Comparison of ENCODE assay signal across 19 cellular contexts in the genomic region with DNA sequence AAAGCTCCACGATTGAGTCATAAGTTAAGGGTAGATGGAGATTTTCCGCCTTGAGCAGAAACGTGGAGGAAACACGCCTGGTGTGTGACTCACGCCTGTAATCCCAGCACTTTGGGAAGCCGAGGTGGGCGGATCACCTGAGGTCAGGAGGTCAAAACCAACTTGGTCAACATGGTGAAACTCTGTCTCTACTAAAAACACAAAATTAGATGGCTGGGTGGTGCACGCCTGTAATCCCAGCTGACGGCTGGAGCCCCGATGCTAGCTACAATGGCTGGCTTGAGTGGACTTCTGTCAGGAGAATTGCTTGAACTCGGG. TPM values are rescaled to one million over a fixed set of nuclear protein-coding genes. Genes with fewer than 3 reads are reported as not detected.
DNase-seq lines count a peak whose midpoint lies in the region; ATAC-seq and TF ChIP-seq lines count a peak whose summit lies in the region.
"Had no signal": no experiment of that assay in that cellular context is flagged by ENCODE, and none has a peak within 500 bp of the region (broad histone marks: within the 10 kb centered on the region; RNA-seq: fewer than 3 reads in every experiment).

No MANE protein-coding gene starts in this region.

- H3K9ac ChIP-seq in GM23248, result no peak overlapping the region

- H3K4me1 ChIP-seq in GM23248 (ENCODE audit: insufficient read depth), result no peaks in the 10 kb centered on the region
- H3K4me1 ChIP-seq: body of pancreas, thyroid gland had no signal

- H3F3A ChIP-seq in GM23248 (ENCODE audit: insufficient read depth), result no peaks in the 10 kb centered on the region

- no peaks in the 10 kb centered on the region for H3K4me1 Mint-ChIP-seq in endothelial cell (ENCODE audit: unreplicated experiment)

- H3K4me2 ChIP-seq in GM23248 (ENCODE audit: unreplicated experiment), result no peak overlapping the region

- DNase-seq in GM23248 (peak; percentile 41), M059J (ENCODE audit: low read depth) (peak; percentile 93), endothelial cell (ENCODE audit: low spot score) (no peak), non-pigmented ciliary epithelial cell (ENCODE audit: low read depth) (peak; percentile 32), C1 segment of cervical spinal cord (lab: John Stamatoyannopoulos, UW) (no peak), NCI-H524 (lab: John Stamatoyannopoulos, UW) (no peak), RPMI8226 (no peak)
- DNase-seq: activated CD4-positive, alpha-beta T cell treated with anti-CD3 and anti-CD28 coated beads for 1 hour; activated T-cell treated with anti-CD3 and anti-CD28 coated beads, Interleukin-2, amount 50 U/mL, for 4 hours; body of pancreas; CD8-positive, alpha-beta memory T cell; effector memory CD8-positive, alpha-beta T cell; hypothalamus; KG1; NCI-H2081; NK-92 treated with Interleukin-12 subunit alpha and Interleukin-12 subunit beta, amount 100 ng/mL, for 24 hours; thyroid gland had no signal

- 82 to 83% methylated on average over 11 of the region's 11 CpGs for WGBS in GM23248 (ENCODE audit: low coverage in 1 of 2, low lambda C conversion rate in 2 of 2, missing lambda C conversion rate in 2 of 2), 2 experiments

- in situ Hi-C loops in GM23248 (cut with MboI), result no loop called here

- no peaks in the 10 kb centered on the region for H4K20me1 ChIP-seq in GM23248 (ENCODE audit: insufficient read depth)

- no peak overlapping the region for H3K4me3 ChIP-seq in GM23248
- H3K4me3 ChIP-seq: body of pancreas, lung, thyroid gland had no signal

- no peak overlapping the region for H3K4me3 Mint-ChIP-seq in endothelial cell (ENCODE audit: unreplicated experiment)
- H3K4me3 Mint-ChIP-seq: activated T-cell treated with anti-CD3 and anti-CD28 coated beads, Interleukin-2, amount 50 U/mL, for 4 hours; CD8-positive, alpha-beta memory T cell; effector memory CD8-positive, alpha-beta T cell had no signal

- H3K36me3 ChIP-seq in GM23248 (ENCODE audit: low read depth), result no peaks in the 10 kb centered on the region

- no peaks in the 10 kb centered on the region for H3K9me3 Mint-ChIP-seq in endothelial cell (ENCODE audit: unreplicated experiment)
- H3K9me3 Mint-ChIP-seq: activated T-cell treated with anti-CD3 and anti-CD28 coated beads, Interleukin-2, amount 50 U/mL, for 4 hours; CD8-positive, alpha-beta memory T cell; effector memory CD8-positive, alpha-beta T cell had no signal

- no peak for TF ChIP-seq CTCF in endothelial cell (IDR thresholded peaks at IDR 0.05; ENCODE audit: unreplicated experiment)

- H3K27me3 Mint-ChIP-seq in endothelial cell (ENCODE audit: unreplicated experiment), result peaks cover 5% of the 10 kb centered on the region
- H3K27me3 Mint-ChIP-seq: CD8-positive, alpha-beta memory T cell; effector memory CD8-positive, alpha-beta T cell had no signal

- H3K27ac ChIP-seq in GM23248, result no peak overlapping the region
- H3K27ac ChIP-seq: body of pancreas, thyroid gland had no signal

- H3K36me3 Mint-ChIP-seq in endothelial cell (ENCODE audit: low read depth, unreplicated experiment), result peaks cover 5% of the 10 kb centered on the region

- no peaks in the 10 kb centered on the region for H3K9me3 ChIP-seq in GM23248 (ENCODE audit: low read depth)
- H3K9me3 ChIP-seq: body of pancreas, thyroid gland had no signal

- H3K27ac Mint-ChIP-seq in endothelial cell (ENCODE audit: unreplicated experiment), result peak overlapping the region; percentile 64
- H3K27ac Mint-ChIP-seq: CD8-positive, alpha-beta memory T cell; effector memory CD8-positive, alpha-beta T cell had no signal

- H3K9me2 ChIP-seq in GM23248 (ENCODE audit: insufficient read depth), result no peaks in the 10 kb centered on the region

- H2AFZ ChIP-seq in GM23248, result no peak overlapping the region

- no peaks in the 10 kb centered on the region for H3K79me2 ChIP-seq in GM23248 (ENCODE audit: insufficient read depth)

- no peak for ATAC-seq in GM19463 (IDR thresholded peaks at IDR 0.05; ENCODE audit: unreplicated experiment)
- ATAC-seq: activated T-cell treated with anti-CD3 and anti-CD28 coated beads, Interleukin-2, amount 50 U/mL, for 4 hours; body of pancreas; effector memory CD8-positive, alpha-beta T cell had no signal

- no peaks in the 10 kb centered on the region for H3K27me3 ChIP-seq in GM23248 (replicated peaks; ENCODE audit: insufficient read depth)
- H3K27me3 ChIP-seq: body of pancreas, thyroid gland had no signal

RNA-seq across cellular contexts. Expression of gene DGCR8, which starts 17.3 kb away (rescaled TPM):
- 24.9 and 28.7 TPM in 2 replicates for total RNA-seq in GM23248 (2014; rRNA removed; shearing (Covaris generic))
- polyA plus RNA-seq in GM23248 (2016; fragmentation: Nextera tagmentation; extraction: Ambion mirVana), result 14.0 and 14.2 TPM in 2 replicates
- 13.5 and 18.2 TPM in 2 replicates for total RNA-seq in M059J (2014; rRNA removed; shearing (Covaris generic))
- 46.6 TPM for total RNA-seq in endothelial cell (ENCODE audit: unreplicated experiment)

RNA-seq across cellular contexts. Expression of gene TANGO2, which starts 41.8 kb away (rescaled TPM):
- total RNA-seq in GM23248 (2014; rRNA removed; shearing (Covaris generic)), result 41.9 and 45.0 TPM in 2 replicates
- 27.3 and 33.5 TPM in 2 replicates for polyA plus RNA-seq in GM23248 (2016; fragmentation: Nextera tagmentation; extraction: Ambion mirVana)
- total RNA-seq in M059J (2014; rRNA removed; shearing (Covaris generic)), result 34.0 and 36.1 TPM in 2 replicates
- 15.3 TPM for total RNA-seq in endothelial cell (ENCODE audit: unreplicated experiment)

RNA-seq across cellular contexts. Expression of gene ARVCF, which starts 46.1 kb away (rescaled TPM):
- 4.0 and 7.5 TPM in 2 replicates for total RNA-seq in GM23248 (2014; rRNA removed; shearing (Covaris generic))
- polyA plus RNA-seq in GM23248 (2016; fragmentation: Nextera tagmentation; extraction: Ambion mirVana), result 1.1 and 1.2 TPM in 2 replicates
- 4.8 and 5.1 TPM in 2 replicates for total RNA-seq in M059J (2014; rRNA removed; shearing (Covaris generic))
- 67.3 TPM for total RNA-seq in endothelial cell (ENCODE audit: unreplicated experiment)

RNA-seq across cellular contexts. Expression of gene RANBP1, which starts 53.2 kb away (rescaled TPM):
- total RNA-seq in GM23248 (2014; rRNA removed; shearing (Covaris generic)), result 195 and 233 TPM in 2 replicates
- 252 and 253 TPM in 2 replicates for polyA plus RNA-seq in GM23248 (2016; fragmentation: Nextera tagmentation; extraction: Ambion mirVana)
- 828 and 1,137 TPM in 2 replicates for total RNA-seq in M059J (2014; rRNA removed; shearing (Covaris generic))
- 142 TPM for total RNA-seq in endothelial cell (ENCODE audit: unreplicated experiment)

RNA-seq across cellular contexts. Expression of gene TRMT2A, which starts 54.3 kb away (rescaled TPM):
- 72.0 and 79.0 TPM in 2 replicates for total RNA-seq in GM23248 (2014; rRNA removed; shearing (Covaris generic))
- polyA plus RNA-seq in GM23248 (2016; fragmentation: Nextera tagmentation; extraction: Ambion mirVana), result 38.1 and 42.2 TPM in 2 replicates
- 17.9 and 21.0 TPM in 2 replicates for total RNA-seq in M059J (2014; rRNA removed; shearing (Covaris generic))
- 44.8 TPM for total RNA-seq in endothelial cell (ENCODE audit: unreplicated experiment)

Comparison
In these comparisons a context has a peak if more than half of its experiments do, and no peak if none do; other contexts are left out.
1. DNase-seq: peak in GM23248 (single experiment), M059J (single experiment) and non-pigmented ciliary epithelial cell (single experiment); none in endothelial cell (single experiment), C1 segment of cervical spinal cord (0 of 14), NCI-H524 (0 of 2) and RPMI8226 (single experiment).